In the genomic region with DNA sequence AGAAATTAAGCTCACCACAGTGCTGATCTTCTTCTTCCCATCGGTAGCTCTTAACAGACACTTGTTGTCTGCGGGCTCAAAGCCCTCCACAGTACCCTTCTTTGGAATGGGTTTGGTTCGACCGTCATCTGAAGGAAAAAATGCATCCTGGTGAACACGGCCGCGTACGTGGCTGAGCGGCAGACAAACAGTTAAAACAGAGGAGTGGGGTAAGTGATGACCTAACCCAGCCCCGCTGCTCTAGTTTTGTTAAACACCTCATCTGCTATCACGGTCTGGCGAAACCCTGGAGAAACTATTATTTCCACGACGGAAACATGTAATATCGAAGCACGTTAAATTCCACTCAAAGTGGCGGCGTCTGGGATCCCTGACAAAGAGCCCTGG, we compare ENCODE assay signal across 1 cellular context.
TF ChIP-seq lines count a peak whose summit lies in the region.

No MANE protein-coding gene starts in this region.

TF ChIP-seq in GM12878, 131 proteins besides CTCF, POLR2A, EP300 and RAD21 (continued from another document):
- TF ChIP-seq, protein P1, sequence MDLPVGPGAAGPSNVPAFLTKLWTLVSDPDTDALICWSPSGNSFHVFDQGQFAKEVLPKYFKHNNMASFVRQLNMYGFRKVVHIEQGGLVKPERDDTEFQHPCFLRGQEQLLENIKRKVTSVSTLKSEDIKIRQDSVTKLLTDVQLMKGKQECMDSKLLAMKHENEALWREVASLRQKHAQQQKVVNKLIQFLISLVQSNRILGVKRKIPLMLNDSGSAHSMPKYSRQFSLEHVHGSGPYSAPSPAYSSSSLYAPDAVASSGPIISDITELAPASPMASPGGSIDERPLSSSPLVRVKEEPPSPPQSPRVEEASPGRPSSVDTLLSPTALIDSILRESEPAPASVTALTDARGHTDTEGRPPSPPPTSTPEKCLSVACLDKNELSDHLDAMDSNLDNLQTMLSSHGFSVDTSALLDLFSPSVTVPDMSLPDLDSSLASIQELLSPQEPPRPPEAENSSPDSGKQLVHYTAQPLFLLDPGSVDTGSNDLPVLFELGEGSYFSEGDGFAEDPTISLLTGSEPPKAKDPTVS (IDR thresholded peaks at IDR 0.05; ENCODE audit: low read depth, low read length): no peak
- TF ChIP-seq YBX1 (IDR thresholded peaks at IDR 0.05) (no peak), BMI1 (IDR thresholded peaks at IDR 0.05; ENCODE audit: borderline replicate concordance) (no peak), CHD1 (IDR thresholded peaks at IDR 0.05; ENCODE audit: low read depth, low read length) (no peak), YY1 (IDR thresholded peaks at IDR 0.05; ENCODE audit: low read depth, low read length) (no peak), RAD51 (IDR thresholded peaks at IDR 0.05) (no peak), RCOR1 (conservative IDR thresholded peaks at IDR 0.05; ENCODE audit: low read depth, low read length) (no peak), NR2C2 (IDR thresholded peaks at IDR 0.05; ENCODE audit: borderline replicate concordance, control insufficient read depth, insufficient read length, low read depth) (no peak), BCL3 (IDR thresholded peaks at IDR 0.05; ENCODE audit: borderline replicate concordance, insufficient read depth, low read depth, low read length, poor library complexity, severe bottlenecking) (no peak), USF2 (IDR thresholded peaks at IDR 0.05; ENCODE audit: borderline replicate concordance, low read depth, low read length) (no peak)
- TF ChIP-seq, protein P2, sequence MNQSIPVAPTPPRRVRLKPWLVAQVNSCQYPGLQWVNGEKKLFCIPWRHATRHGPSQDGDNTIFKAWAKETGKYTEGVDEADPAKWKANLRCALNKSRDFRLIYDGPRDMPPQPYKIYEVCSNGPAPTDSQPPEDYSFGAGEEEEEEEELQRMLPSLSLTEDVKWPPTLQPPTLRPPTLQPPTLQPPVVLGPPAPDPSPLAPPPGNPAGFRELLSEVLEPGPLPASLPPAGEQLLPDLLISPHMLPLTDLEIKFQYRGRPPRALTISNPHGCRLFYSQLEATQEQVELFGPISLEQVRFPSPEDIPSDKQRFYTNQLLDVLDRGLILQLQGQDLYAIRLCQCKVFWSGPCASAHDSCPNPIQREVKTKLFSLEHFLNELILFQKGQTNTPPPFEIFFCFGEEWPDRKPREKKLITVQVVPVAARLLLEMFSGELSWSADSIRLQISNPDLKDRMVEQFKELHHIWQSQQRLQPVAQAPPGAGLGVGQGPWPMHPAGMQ (IDR thresholded peaks at IDR 0.05; ENCODE audit: borderline replicate concordance): no peak
- TF ChIP-seq, protein P3, sequence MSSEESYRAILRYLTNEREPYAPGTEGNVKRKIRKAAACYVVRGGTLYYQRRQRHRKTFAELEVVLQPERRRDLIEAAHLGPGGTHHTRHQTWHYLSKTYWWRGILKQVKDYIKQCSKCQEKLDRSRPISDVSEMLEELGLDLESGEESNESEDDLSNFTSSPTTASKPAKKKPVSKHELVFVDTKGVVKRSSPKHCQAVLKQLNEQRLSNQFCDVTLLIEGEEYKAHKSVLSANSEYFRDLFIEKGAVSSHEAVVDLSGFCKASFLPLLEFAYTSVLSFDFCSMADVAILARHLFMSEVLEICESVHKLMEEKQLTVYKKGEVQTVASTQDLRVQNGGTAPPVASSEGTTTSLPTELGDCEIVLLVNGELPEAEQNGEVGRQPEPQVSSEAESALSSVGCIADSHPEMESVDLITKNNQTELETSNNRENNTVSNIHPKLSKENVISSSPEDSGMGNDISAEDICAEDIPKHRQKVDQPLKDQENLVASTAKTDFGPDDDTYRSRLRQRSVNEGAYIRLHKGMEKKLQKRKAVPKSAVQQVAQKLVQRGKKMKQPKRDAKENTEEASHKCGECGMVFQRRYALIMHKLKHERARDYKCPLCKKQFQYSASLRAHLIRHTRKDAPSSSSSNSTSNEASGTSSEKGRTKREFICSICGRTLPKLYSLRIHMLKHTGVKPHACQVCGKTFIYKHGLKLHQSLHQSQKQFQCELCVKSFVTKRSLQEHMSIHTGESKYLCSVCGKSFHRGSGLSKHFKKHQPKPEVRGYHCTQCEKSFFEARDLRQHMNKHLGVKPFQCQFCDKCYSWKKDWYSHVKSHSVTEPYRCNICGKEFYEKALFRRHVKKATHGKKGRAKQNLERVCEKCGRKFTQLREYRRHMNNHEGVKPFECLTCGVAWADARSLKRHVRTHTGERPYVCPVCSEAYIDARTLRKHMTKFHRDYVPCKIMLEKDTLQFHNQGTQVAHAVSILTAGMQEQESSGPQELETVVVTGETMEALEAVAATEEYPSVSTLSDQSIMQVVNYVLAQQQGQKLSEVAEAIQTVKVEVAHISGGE (CRISPR knock-in tag; IDR thresholded peaks at IDR 0.05): no peak
